28 cellular contexts compared by ENCODE assay signal in the genomic region with DNA sequence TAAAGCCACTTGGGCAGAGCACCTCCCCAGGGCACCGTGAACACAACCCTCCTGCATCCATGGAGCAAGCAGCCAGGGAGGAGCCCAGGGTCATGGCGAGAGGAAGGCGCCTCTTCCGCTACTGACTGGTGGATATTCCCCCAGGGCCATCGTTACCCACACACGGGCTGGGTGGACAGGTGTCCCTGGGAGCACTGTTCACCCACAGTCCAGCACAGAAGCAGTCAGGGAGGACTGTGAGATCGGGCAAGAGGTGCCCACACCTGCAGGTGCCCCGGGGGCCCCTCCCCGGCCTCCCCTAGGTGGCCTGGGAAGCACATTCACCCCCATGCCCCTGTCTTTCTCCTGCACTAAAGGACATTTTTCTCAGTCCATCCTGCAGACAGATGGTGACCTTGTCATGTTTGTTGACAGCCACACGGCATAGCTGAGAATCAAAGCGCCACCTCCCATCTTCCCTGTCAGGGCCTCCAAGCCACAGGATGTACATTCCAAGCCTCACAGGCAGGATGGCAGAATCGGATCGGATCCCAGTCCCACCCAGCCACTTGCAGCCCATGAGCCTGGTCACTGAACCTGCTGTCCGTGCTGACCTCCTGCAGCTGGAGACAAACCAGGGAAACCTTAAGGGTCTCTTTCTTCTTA.
"Had no signal": no experiment of that assay in that cellular context is flagged by ENCODE, and none has a peak within 500 bp of the region (broad histone marks: within the 10 kb centered on the region; RNA-seq: fewer than 3 reads in every experiment).

No MANE protein-coding gene starts in this region.

- H3K9me3 ChIP-seq: left lung, ovary, right atrium auricular region, stomach, testis, thyroid gland, transverse colon, upper lobe of right lung had no signal

- ATAC-seq: left colon; left lung; natural killer cell; sciatic nerve; stimulated activated naive CD8-positive, alpha-beta T cell treated with anti-CD3 and anti-CD28 coated beads, Interleukin-15, Interleukin-2, amounts not matched to agents 100 U/mL and 50 U/mL, for 24 hours; upper lobe of right lung had no signal

- H3K4me2 ChIP-seq: neural progenitor cell had no signal

- H3K27me3 ChIP-seq: neural progenitor cell, ovary, right atrium auricular region, testis, thyroid gland had no signal

- H3K4me3 ChIP-seq: left lung, lung, neural progenitor cell, ovary, right atrium auricular region, skin epidermis, stomach, testis, thyroid gland, transverse colon, upper lobe of right lung had no signal

- H3K9ac ChIP-seq: neural progenitor cell had no signal

- FAIRE-seq: islet of Langerhans, kidney, urothelium cell line had no signal

- H3K27ac ChIP-seq: left lung, neural progenitor cell, ovary, right atrium auricular region, skin epidermis, stomach, testis, thyroid gland, transverse colon, upper lobe of right lung had no signal

- H2AFZ ChIP-seq: neural progenitor cell had no signal

- H3K4me1 ChIP-seq: left lung, right atrium auricular region, testis, thyroid gland, transverse colon, upper lobe of right lung had no signal

- H3K36me3 ChIP-seq: left lung, neural progenitor cell, ovary, right atrium auricular region, stomach, thyroid gland, transverse colon, upper lobe of right lung had no signal

- DNase-seq: hypothalamus; immature natural killer cell; kidney; left colon; left lung; mesendoderm; naive B cell; natural killer cell; nephron progenitor cell; ovary; stimulated activated CD4-positive, alpha-beta T cell treated with anti-CD3 and anti-CD28 coated beads, Interleukin-12 subunit alpha, Interleukin-12 subunit beta, amount 100 ng/mL, for 4 hours; stimulated activated CD4-positive, alpha-beta T cell treated with anti-CD3 and anti-CD28 coated beads, Interleukin-15, amount 100 ng/mL, for 24 hours; stimulated activated CD4-positive, alpha-beta T cell treated with anti-CD3 and anti-CD28 coated beads, Interleukin-2, amount 100 ng/mL, for 24 hours; stimulated activated CD4-positive, alpha-beta T cell treated with anti-CD3 and anti-CD28 coated beads, Interleukin-4, amount 100 ng/mL, for 1 hour; stimulated activated naive B cell treated with anti-CD40 and anti-IgM and Interleukin-4, amounts not matched to agents 10 μg/mL and 1 μg/mL and 100 μg/mL, for 72 hours; stimulated activated naive CD8-positive, alpha-beta T cell treated with anti-CD3 and anti-CD28 coated beads, Interleukin-15, Interleukin-2, amounts not matched to agents 100 U/mL and 50 U/mL, for 24 hours; stomach; testis; thyroid gland; transverse colon; upper lobe of right lung had no signal
